In the genomic region with DNA sequence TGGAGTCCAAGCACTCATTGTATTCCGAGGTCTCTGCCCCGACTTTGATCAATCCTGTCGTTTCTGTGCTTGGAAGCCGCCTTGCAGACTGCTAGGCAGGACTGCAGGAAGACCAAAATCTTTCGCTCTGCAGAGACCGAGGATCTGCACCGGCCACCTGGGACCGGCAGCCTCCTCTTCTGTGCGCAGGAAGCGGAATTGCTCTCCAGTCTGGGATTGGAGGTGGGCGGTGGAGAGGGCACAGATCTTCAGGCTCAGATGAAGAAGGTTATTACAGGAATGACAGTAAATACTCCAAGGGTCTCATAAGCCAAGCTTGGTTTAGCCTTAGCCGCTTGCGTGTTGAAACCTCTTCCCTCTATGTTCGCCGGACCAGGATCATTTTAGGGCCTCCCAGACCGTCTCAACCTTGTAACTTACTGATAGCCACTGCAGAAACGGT, we compare ENCODE assay signal across 8 cellular contexts. TPM values are rescaled to one million over a fixed set of nuclear protein-coding genes. Genes with fewer than 3 reads are reported as not detected.
DNase-seq lines count a peak whose midpoint lies in the region; ATAC-seq and TF ChIP-seq lines count a peak whose summit lies in the region.

No MANE protein-coding gene starts in this region.

- no peak overlapping the region for H3K27ac ChIP-seq in OCI-LY1 (ENCODE audit: low read depth, low read length, poor library complexity, severe bottlenecking)
- no peak overlapping the region for H3K27ac ChIP-seq in skeletal muscle tissue (ENCODE audit: low read depth, low read length)

- H3K27ac Mint-ChIP-seq in brain, result peak overlapping the region; percentile 58 to 83 (median 80)

- H3K9me3 ChIP-seq in OCI-LY1 (ENCODE audit: low read length) (no peaks in the 10 kb centered on the region), skeletal muscle tissue (ENCODE audit: control insufficient read depth in 3 of 3, low read length in 3 of 3) (no peaks in the 10 kb centered on the region)

- peaks cover 28% of the 10 kb centered on the region for H3K36me3 Mint-ChIP-seq in brain

- no peak overlapping the region for H2AFZ ChIP-seq in OCI-LY1 (ENCODE audit: low read length)

- peaks cover 47% of the 10 kb centered on the region for H3K4me1 Mint-ChIP-seq in brain

- H3K27me3 Mint-ChIP-seq in brain, result peaks cover 30% of the 10 kb centered on the region

- H3K4me2 ChIP-seq in OCI-LY1 (ENCODE audit: low read length), result peak overlapping the region; percentile 98

- no peaks in the 10 kb centered on the region for H3K79me2 ChIP-seq in OCI-LY1 (ENCODE audit: insufficient read depth, low read length)

- peak overlapping the region; percentile 98 for H3K4me3 ChIP-seq in OCI-LY1 (ENCODE audit: low read depth, low read length, poor library complexity, severe bottlenecking)
- peak overlapping the region; percentile 77 to 86 (median 80) for H3K4me3 ChIP-seq in skeletal muscle tissue (ENCODE audit: low read length in 3 of 3)

- H3K9me3 Mint-ChIP-seq in brain, result no peaks in the 10 kb centered on the region

- TF ChIP-seq CTCF in OCI-LY1 (IDR thresholded peaks at IDR 0.05; ENCODE audit: low read length) (no peak), brain (conservative IDR thresholded peaks at IDR 0.05) (no peak)

- H3K9me2 ChIP-seq in OCI-LY1 (ENCODE audit: low read depth, low read length), result no peaks in the 10 kb centered on the region

- H3K4me1 ChIP-seq in OCI-LY1 (ENCODE audit: insufficient read depth, low read length, severe bottlenecking) (peaks cover 18% of the 10 kb centered on the region), skeletal muscle tissue (ENCODE audit: control insufficient read depth in 3 of 3, insufficient read depth in 3 of 3, low read length in 3 of 3) (peaks cover 10 to 17% (median 17%) of the 10 kb centered on the region in 3 donors)

- DNase-seq in stimulated activated CD4-positive, alpha-beta T cell treated with anti-CD3 and anti-CD28 coated beads, Interleukin-15, amount 100 ng/mL, for 24 hours, result peak; percentile 43
- no peak for DNase-seq in stimulated activated CD4-positive, alpha-beta T cell treated with anti-CD3 and anti-CD28 coated beads, Interleukin-4, amount 100 ng/mL, for 1 hour
- DNase-seq in iPS-NIHi7 (ENCODE audit: extremely low spot score), result peak; percentile 38

- no peak for ATAC-seq in GM21786 (IDR thresholded peaks at IDR 0.05; ENCODE audit: unreplicated experiment)
- no peak for ATAC-seq in GM18498 (IDR thresholded peaks at IDR 0.05; ENCODE audit: unreplicated experiment)

- H3K4me3 Mint-ChIP-seq in brain, result peak overlapping the region; percentile 89 to 98 (median 94)

- H3K36me3 ChIP-seq in OCI-LY1 (ENCODE audit: insufficient read depth, low read length) (peaks cover 4% of the 10 kb centered on the region; the same call in 1 of the 2 replicates), skeletal muscle tissue (ENCODE audit: control insufficient read depth in 3 of 3, insufficient read depth in 3 of 3, low read length in 3 of 3) (peaks cover 2 to 14% (median 9%) of the 10 kb centered on the region in 3 donors)

- H3K9ac ChIP-seq in OCI-LY1 (ENCODE audit: low read length), result peak overlapping the region; percentile 89
- H3K9ac ChIP-seq in skeletal muscle tissue (ENCODE audit: low read depth in 1 of 3, low read length in 3 of 3), result peak overlapping the region; percentile 71 to 88 (median 75)

- H3F3A ChIP-seq in OCI-LY1 (ENCODE audit: insufficient read depth, low read length), result no peaks in the 10 kb centered on the region

- no peaks in the 10 kb centered on the region for H4K20me1 ChIP-seq in OCI-LY1 (ENCODE audit: insufficient read depth, low read length)

- H3K27me3 ChIP-seq in OCI-LY1 (ENCODE audit: insufficient read depth, low read length), result no peaks in the 10 kb centered on the region; the same call in 1 of the 2 replicates
- no peaks in the 10 kb centered on the region for H3K27me3 ChIP-seq in skeletal muscle tissue (ENCODE audit: control insufficient read depth in 3 of 3, insufficient read depth in 3 of 3, low read length in 3 of 3)

RNA-seq across cellular contexts. Expression of gene MIA3, which starts 1.0 kb away (rescaled TPM):
- polyA plus RNA-seq in brain (ENCODE audit: insufficient read depth, low read depth, low replicate concordance), result 27.4 TPM
- total RNA-seq in skeletal muscle tissue, result 29.2 TPM

RNA-seq across cellular contexts. Expression of gene TAF1A, which starts 29.2 kb away (rescaled TPM):
- polyA plus RNA-seq in brain (ENCODE audit: insufficient read depth, low read depth, low replicate concordance), result 3.9 TPM
- total RNA-seq in skeletal muscle tissue, result 11.0 TPM
